Comparison of ENCODE assay signal across 11 cellular contexts in the genomic region with DNA sequence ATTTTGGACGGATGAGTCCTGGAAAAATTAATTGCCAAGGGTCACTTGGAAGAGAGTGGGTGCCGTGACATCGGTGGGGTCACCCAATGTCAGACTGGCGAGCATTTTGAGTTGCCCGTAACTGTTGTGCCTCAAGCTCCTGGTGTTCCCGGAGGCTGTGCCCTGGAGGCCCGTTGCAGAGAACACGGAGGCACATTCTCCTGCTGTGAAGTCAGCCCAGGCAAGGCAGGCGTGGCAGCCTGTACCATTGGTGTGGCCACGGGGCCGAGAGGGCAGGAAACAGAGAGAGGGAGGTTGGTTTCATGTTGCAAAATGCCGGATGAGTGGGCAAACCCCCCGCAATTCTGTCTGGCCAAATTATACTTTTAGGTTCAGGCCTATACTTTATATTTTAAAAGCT.
A peak's percentile ranks its signal among the peaks of the same experiment; 100 is the strongest.
DNase-seq lines count a peak whose midpoint lies in the region; ATAC-seq and TF ChIP-seq lines count a peak whose summit lies in the region.
"Had no signal": no experiment of that assay in that cellular context is flagged by ENCODE, and none has a peak within 500 bp of the region (broad histone marks: within the 10 kb centered on the region; RNA-seq: fewer than 3 reads in every experiment).

No MANE protein-coding gene starts in this region.

- peak; percentile 92 for DNase-seq in Daoy (ENCODE audit: low read depth)
- peak; percentile 90 for DNase-seq in RPMI7951 (ENCODE audit: low read depth)
- peak; percentile 81 to 93 for DNase-seq in fibroblast of lung (ENCODE audit: low read depth in 2 of 2)
- DNase-seq in osteoblast (ENCODE audit: insufficient read length, low spot score, missing footprints), result peak; percentile 98
- DNase-seq in stimulated activated CD4-positive, alpha-beta T cell treated with anti-CD3 and anti-CD28 coated beads, Interleukin-15, amount 100 ng/mL, for 24 hours, result no peak
- DNase-seq in NCI-H2081 treated with DMSO at 0.1 percent for 48 hours (lab: John Stamatoyannopoulos, UW), result no peak
- DNase-seq in Ammon's horn (ENCODE audit: low spot score), result no peak
- DNase-seq: central memory CD4-positive, alpha-beta T cell; NCI-H2081 had no signal

- H3K4me1 ChIP-seq in fibroblast of lung (ENCODE audit: control insufficient read depth, extremely low read depth, insufficient read depth, low read length) (peaks cover 14% of the 10 kb centered on the region), osteoblast (ENCODE audit: insufficient read depth, low read length) (peaks cover 29% of the 10 kb centered on the region)
- H3K4me1 ChIP-seq: prostate gland had no signal

- no peak overlapping the region for H3K9ac ChIP-seq in fibroblast of lung (ENCODE audit: insufficient read depth, low read length)

- H3K9me3 Mint-ChIP-seq in activated T-helper 17 cell treated with anti-CD3 and anti-CD28 coated beads, Interleukin-2, amount 50 U/mL, for 72 hours, result no peaks in the 10 kb centered on the region

- H3K27ac ChIP-seq in fibroblast of lung (ENCODE audit: insufficient read depth, low read length) (peak overlapping the region; percentile 75), osteoblast (ENCODE audit: low read depth, low read length) (peak overlapping the region; percentile 99)
- H3K27ac ChIP-seq: prostate gland had no signal

- H3K4me3 Mint-ChIP-seq in activated T-helper 17 cell treated with anti-CD3 and anti-CD28 coated beads, Interleukin-2, amount 50 U/mL, for 72 hours, result no peak overlapping the region

- H3K27me3 Mint-ChIP-seq in activated T-helper 17 cell treated with anti-CD3 and anti-CD28 coated beads, Interleukin-2, amount 50 U/mL, for 72 hours, result peaks cover 12% of the 10 kb centered on the region

- H3K4me1 Mint-ChIP-seq in activated T-helper 17 cell treated with anti-CD3 and anti-CD28 coated beads, Interleukin-2, amount 50 U/mL, for 72 hours, result no peaks in the 10 kb centered on the region

- H3K4me3 ChIP-seq in fibroblast of lung (replicated peaks in 1 of 4; ENCODE audit: control extremely low read depth in 1 of 4, insufficient read depth in 1 of 4, low read depth in 3 of 4, low read length in 4 of 4) (no peak overlapping the region), osteoblast (ENCODE audit: insufficient read depth, low read length) (no peak overlapping the region)
- H3K4me3 ChIP-seq: prostate gland had no signal

- TF ChIP-seq CTCF in fibroblast of lung (conservative IDR thresholded peaks at IDR 0.05 in 1 of 2, IDR thresholded peaks at IDR 0.05 in 1 of 2; ENCODE audit: low read depth in 1 of 2, low read length in 2 of 2), result no peak
- TF ChIP-seq CTCF in osteoblast (IDR thresholded peaks at IDR 0.05; ENCODE audit: extremely low read depth, low read depth, low read length), result no peak

- H3K9me3 ChIP-seq in fibroblast of lung (ENCODE audit: control insufficient read depth, insufficient read depth, low read depth, low read length), result no peaks in the 10 kb centered on the region
- H3K9me3 ChIP-seq in osteoblast (ENCODE audit: low read depth, low read length), result no peaks in the 10 kb centered on the region
- H3K9me3 ChIP-seq: prostate gland had no signal

- no peak overlapping the region for H3K27ac Mint-ChIP-seq in activated T-helper 17 cell treated with anti-CD3 and anti-CD28 coated beads, Interleukin-2, amount 50 U/mL, for 72 hours

- H3K27me3 ChIP-seq in fibroblast of lung (ENCODE audit: control insufficient read depth, insufficient read depth, low read length) (no peaks in the 10 kb centered on the region), osteoblast (ENCODE audit: insufficient read depth, low read length) (no peaks in the 10 kb centered on the region)

- H4K20me1 ChIP-seq in fibroblast of lung (ENCODE audit: control insufficient read depth, extremely low read depth, insufficient read depth, low read length), result no peaks in the 10 kb centered on the region
- no peaks in the 10 kb centered on the region for H4K20me1 ChIP-seq in osteoblast (ENCODE audit: insufficient read depth, low read length)

- H3K36me3 ChIP-seq in fibroblast of lung (ENCODE audit: control insufficient read depth, insufficient read depth, low read length), result no peaks in the 10 kb centered on the region
- H3K36me3 ChIP-seq in osteoblast (ENCODE audit: insufficient read depth, low read length), result peaks cover 6% of the 10 kb centered on the region
- H3K36me3 ChIP-seq: prostate gland had no signal

- H2AFZ ChIP-seq in fibroblast of lung (ENCODE audit: low read length) (peak overlapping the region; percentile 23), osteoblast (ENCODE audit: low read length) (peak overlapping the region; percentile 28)

- no peak for ATAC-seq in activated T-helper 17 cell treated with anti-CD3 and anti-CD28 coated beads, Interleukin-2, amount 50 U/mL, for 72 hours (replicated peaks)

- no peaks in the 10 kb centered on the region for H3K36me3 Mint-ChIP-seq in activated T-helper 17 cell treated with anti-CD3 and anti-CD28 coated beads, Interleukin-2, amount 50 U/mL, for 72 hours (ENCODE audit: low read depth)

- no peaks in the 10 kb centered on the region for H3K79me2 ChIP-seq in fibroblast of lung (ENCODE audit: control insufficient read depth, insufficient read depth, low read length)
- H3K79me2 ChIP-seq in osteoblast (ENCODE audit: insufficient read depth, low read length), result peaks cover 4% of the 10 kb centered on the region

- H3K4me2 ChIP-seq in fibroblast of lung (ENCODE audit: extremely low read depth, insufficient read depth, low read length) (peak overlapping the region; percentile 25), osteoblast (ENCODE audit: insufficient read depth, low read length) (peak overlapping the region; percentile 20)

Comparison
In these comparisons a context has a peak if more than half of its experiments do, and no peak if none do; other contexts are left out.
1. DNase-seq: peak in Daoy (single experiment), RPMI7951 (single experiment), fibroblast of lung (2 of 2) and osteoblast (single experiment); none in stimulated activated CD4-positive, alpha-beta T cell treated with anti-CD3 and anti-CD28 coated beads, Interleukin-15, amount 100 ng/mL, for 24 hours (single experiment), NCI-H2081 treated with DMSO at 0.1 percent for 48 hours (single experiment) and Ammon's horn (single experiment).